1 cellular context compared by ENCODE assay signal in the genomic region with DNA sequence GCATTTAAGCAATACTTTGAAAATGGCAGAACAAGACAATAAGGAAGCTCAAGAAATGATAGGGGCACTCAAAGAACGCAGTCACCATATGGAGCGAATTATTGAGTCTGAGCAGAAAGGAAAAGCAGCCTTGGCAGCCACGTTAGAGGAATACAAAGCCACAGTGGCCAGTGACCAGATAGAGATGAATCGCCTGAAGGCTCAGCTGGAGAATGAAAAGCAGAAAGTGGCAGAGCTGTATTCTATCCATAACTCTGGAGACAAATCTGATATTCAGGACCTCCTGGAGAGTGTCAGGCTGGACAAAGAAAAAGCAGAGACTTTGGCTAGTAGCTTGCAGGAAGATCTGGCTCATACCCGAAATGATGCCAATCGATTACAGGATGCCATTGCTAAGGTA.
TF ChIP-seq lines count a peak whose summit lies in the region.

No MANE protein-coding gene starts in this region.

TF ChIP-seq in HepG2, 621 proteins besides CTCF, POLR2A, EP300 and RAD21 (continued from another document):
- TF ChIP-seq, protein P1, sequence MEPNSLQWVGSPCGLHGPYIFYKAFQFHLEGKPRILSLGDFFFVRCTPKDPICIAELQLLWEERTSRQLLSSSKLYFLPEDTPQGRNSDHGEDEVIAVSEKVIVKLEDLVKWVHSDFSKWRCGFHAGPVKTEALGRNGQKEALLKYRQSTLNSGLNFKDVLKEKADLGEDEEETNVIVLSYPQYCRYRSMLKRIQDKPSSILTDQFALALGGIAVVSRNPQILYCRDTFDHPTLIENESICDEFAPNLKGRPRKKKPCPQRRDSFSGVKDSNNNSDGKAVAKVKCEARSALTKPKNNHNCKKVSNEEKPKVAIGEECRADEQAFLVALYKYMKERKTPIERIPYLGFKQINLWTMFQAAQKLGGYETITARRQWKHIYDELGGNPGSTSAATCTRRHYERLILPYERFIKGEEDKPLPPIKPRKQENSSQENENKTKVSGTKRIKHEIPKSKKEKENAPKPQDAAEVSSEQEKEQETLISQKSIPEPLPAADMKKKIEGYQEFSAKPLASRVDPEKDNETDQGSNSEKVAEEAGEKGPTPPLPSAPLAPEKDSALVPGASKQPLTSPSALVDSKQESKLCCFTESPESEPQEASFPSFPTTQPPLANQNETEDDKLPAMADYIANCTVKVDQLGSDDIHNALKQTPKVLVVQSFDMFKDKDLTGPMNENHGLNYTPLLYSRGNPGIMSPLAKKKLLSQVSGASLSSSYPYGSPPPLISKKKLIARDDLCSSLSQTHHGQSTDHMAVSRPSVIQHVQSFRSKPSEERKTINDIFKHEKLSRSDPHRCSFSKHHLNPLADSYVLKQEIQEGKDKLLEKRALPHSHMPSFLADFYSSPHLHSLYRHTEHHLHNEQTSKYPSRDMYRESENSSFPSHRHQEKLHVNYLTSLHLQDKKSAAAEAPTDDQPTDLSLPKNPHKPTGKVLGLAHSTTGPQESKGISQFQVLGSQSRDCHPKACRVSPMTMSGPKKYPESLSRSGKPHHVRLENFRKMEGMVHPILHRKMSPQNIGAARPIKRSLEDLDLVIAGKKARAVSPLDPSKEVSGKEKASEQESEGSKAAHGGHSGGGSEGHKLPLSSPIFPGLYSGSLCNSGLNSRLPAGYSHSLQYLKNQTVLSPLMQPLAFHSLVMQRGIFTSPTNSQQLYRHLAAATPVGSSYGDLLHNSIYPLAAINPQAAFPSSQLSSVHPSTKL (CRISPR knock-in tag; IDR thresholded peaks at IDR 0.05): no peak
- TF ChIP-seq TBL1XR1 (IDR thresholded peaks at IDR 0.05; ENCODE audit: borderline replicate concordance, low read length, partially characterized antibody) (no peak), DNMT1 (CRISPR knock-in tag; IDR thresholded peaks at IDR 0.05) (no peak), JDP2 (CRISPR knock-in tag; IDR thresholded peaks at IDR 0.05; ENCODE audit: borderline replicate concordance) (no peak), ZMAT5 (CRISPR knock-in tag; IDR thresholded peaks at IDR 0.05; ENCODE audit: borderline replicate concordance, low read depth) (no peak), SSRP1 (CRISPR knock-in tag; IDR thresholded peaks at IDR 0.05) (no peak), NR2F6 (IDR thresholded peaks at IDR 0.05) (no peak), NR2F6 (CRISPR knock-in tag; IDR thresholded peaks at IDR 0.05) (no peak), TGIF2 (CRISPR knock-in tag; IDR thresholded peaks at IDR 0.05) (no peak)
TF ChIP-seq in HepG2: peak in this region for 0.
